ENCODE assay signal across 2 cellular contexts in the genomic region with DNA sequence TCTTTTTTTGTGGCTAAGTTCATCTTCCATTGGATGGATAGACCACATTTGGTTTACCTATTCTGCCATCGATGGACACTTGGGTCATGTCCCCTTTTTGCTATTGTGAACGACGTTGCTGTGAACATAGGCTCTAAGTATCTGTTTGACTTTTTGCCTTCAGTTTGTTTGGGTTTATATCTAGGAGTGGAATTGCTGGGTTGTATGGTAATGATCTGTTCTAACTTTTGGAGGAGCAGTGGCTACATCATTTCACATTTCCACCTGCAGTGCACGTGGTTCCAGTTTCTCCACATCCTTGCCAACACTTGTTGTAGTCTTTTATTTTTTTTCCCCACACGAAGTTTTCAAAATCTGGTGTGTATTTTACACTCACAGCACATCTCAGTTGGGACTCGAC.
A peak's percentile ranks its signal among the peaks of the same experiment; 100 is the strongest.
TF ChIP-seq lines count a peak whose summit lies in the region.

No MANE protein-coding gene starts in this region.

TF ChIP-seq in GM23338, 12 proteins besides CTCF, POLR2A, EP300 and RAD21:
- TF ChIP-seq EZH2phosphoT487 (IDR thresholded peaks at IDR 0.05; ENCODE audit: unreplicated experiment) (no peak), POLR2AphosphoS5 (IDR thresholded peaks at IDR 0.05; ENCODE audit: low read depth) (no peak), ZNF331 (CRISPR knock-in tag; IDR thresholded peaks at IDR 0.05; ENCODE audit: low read depth) (no peak)

TF ChIP-seq in K562, 482 proteins besides CTCF, POLR2A, EP300 and RAD21:
- TF ChIP-seq ZFP36 (IDR thresholded peaks at IDR 0.05; ENCODE audit: low read depth, low read length, partially characterized antibody) = peak; percentile 21
- TF ChIP-seq, protein P1, sequence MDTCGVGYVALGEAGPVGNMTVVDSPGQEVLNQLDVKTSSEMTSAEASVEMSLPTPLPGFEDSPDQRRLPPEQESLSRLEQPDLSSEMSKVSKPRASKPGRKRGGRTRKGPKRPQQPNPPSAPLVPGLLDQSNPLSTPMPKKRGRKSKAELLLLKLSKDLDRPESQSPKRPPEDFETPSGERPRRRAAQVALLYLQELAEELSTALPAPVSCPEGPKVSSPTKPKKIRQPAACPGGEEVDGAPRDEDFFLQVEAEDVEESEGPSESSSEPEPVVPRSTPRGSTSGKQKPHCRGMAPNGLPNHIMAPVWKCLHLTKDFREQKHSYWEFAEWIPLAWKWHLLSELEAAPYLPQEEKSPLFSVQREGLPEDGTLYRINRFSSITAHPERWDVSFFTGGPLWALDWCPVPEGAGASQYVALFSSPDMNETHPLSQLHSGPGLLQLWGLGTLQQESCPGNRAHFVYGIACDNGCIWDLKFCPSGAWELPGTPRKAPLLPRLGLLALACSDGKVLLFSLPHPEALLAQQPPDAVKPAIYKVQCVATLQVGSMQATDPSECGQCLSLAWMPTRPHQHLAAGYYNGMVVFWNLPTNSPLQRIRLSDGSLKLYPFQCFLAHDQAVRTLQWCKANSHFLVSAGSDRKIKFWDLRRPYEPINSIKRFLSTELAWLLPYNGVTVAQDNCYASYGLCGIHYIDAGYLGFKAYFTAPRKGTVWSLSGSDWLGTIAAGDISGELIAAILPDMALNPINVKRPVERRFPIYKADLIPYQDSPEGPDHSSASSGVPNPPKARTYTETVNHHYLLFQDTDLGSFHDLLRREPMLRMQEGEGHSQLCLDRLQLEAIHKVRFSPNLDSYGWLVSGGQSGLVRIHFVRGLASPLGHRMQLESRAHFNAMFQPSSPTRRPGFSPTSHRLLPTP (IDR thresholded peaks at IDR 0.05; ENCODE audit: borderline replicate concordance, extremely low read depth, insufficient read length) = no peak
